Comparison of ENCODE assay signal across 1 cellular context in genomic region chr11:65890324-65891179, GRCh38.
TF ChIP-seq lines count a peak whose summit lies in the region.

Gene CCDC85B, plus strand, starts transcription at chr11:65890673. Its CDS starts 111 bp downstream, at chr11:65890784.

TF ChIP-seq in GM23338, 12 proteins besides CTCF, POLR2A, EP300 and RAD21 (continued from another document):
- TF ChIP-seq EZH2 (IDR thresholded peaks at IDR 0.05; ENCODE audit: low read depth, unreplicated experiment): no peak
- TF ChIP-seq ETS1 (IDR thresholded peaks at IDR 0.05): no peak
